Comparison of ENCODE assay signal across 30 cellular contexts in genomic region chr3:52805270-52806039, GRCh38. TPM values are rescaled to one million over a fixed set of nuclear protein-coding genes. Genes with fewer than 3 reads are reported as not detected.
"Had no signal": no experiment of that assay in that cellular context is flagged by ENCODE, and none has a peak within 500 bp of the region (broad histone marks: within the 10 kb centered on the region; RNA-seq: fewer than 3 reads in every experiment).

No MANE protein-coding gene starts in this region.

- H3K4me3 ChIP-seq: breast epithelium, gastroesophageal sphincter, right atrium auricular region, suprapubic skin, tibial artery, upper lobe of right lung had no signal

- H3K9me3 ChIP-seq: breast epithelium, gastroesophageal sphincter, right atrium auricular region, suprapubic skin, tibial artery, upper lobe of right lung had no signal

- H3K27me3 ChIP-seq: breast epithelium, right atrium auricular region, suprapubic skin, tibial artery, upper lobe of right lung had no signal

- DNase-seq: activated CD4-positive, alpha-beta T cell treated with anti-CD3 and anti-CD28 coated beads for 1 hour; activated CD4-positive, alpha-beta T cell treated with anti-CD3 and anti-CD28 coated beads, Interleukin-2, amount 50 U/mL, for 1 hour; activated CD8-positive, alpha-beta T cell treated with anti-CD3 and anti-CD28 coated beads for 36 hours; activated naive CD8-positive, alpha-beta T cell treated with anti-CD3 and anti-CD28 coated beads, Interleukin-2, amount 50 U/mL, for 24 hours; activated T-cell treated with anti-CD3 and anti-CD28 coated beads, Interleukin-2, amount 50 U/mL, for 4 hours; amygdala; central memory CD4-positive, alpha-beta T cell; head of caudate nucleus; hippocampal formation; immature natural killer cell; kidney; left colon; mammary epithelial cell; stimulated activated naive CD4-positive, alpha-beta T cell; T-helper 2 cell; tibial artery; upper lobe of right lung had no signal

- ATAC-seq: activated CD8-positive, alpha-beta T cell treated with anti-CD3 and anti-CD28 coated beads for 36 hours; activated naive CD8-positive, alpha-beta T cell treated with anti-CD3 and anti-CD28 coated beads, Interleukin-2, amount 50 U/mL, for 24 hours; activated T-cell treated with anti-CD3 and anti-CD28 coated beads, Interleukin-2, amount 50 U/mL, for 4 hours; activated T-helper 17 cell treated with anti-CD3 and anti-CD28 coated beads, Interleukin-2, amount 50 U/mL, for 72 hours; gastroesophageal sphincter; left colon; upper lobe of right lung; WTC11 had no signal

- H3K36me3 ChIP-seq: breast epithelium, gastroesophageal sphincter, right atrium auricular region, suprapubic skin, upper lobe of right lung had no signal

- H3K4me3 Mint-ChIP-seq: activated CD8-positive, alpha-beta T cell treated with anti-CD3 and anti-CD28 coated beads for 36 hours; activated naive CD4-positive, alpha-beta T cell treated with anti-CD3 and anti-CD28 coated beads, Interleukin-2, amount 50 U/mL, for 24 hours; activated naive CD8-positive, alpha-beta T cell treated with anti-CD3 and anti-CD28 coated beads, Interleukin-2, amount 50 U/mL, for 24 hours; activated T-cell treated with anti-CD3 and anti-CD28 coated beads, Interleukin-2, amount 50 U/mL, for 4 hours; activated T-helper 17 cell treated with anti-CD3 and anti-CD28 coated beads, Interleukin-2, amount 50 U/mL, for 72 hours; dendritic cell treated with granulocyte-macrophage colony-stimulating factor and Interleukin-4, amounts not matched to agents 40 ng/mL and 50 ng/mL, for 4 days; immature natural killer cell; WTC11 had no signal

- H3K9me3 Mint-ChIP-seq: activated CD8-positive, alpha-beta T cell treated with anti-CD3 and anti-CD28 coated beads for 36 hours; activated naive CD4-positive, alpha-beta T cell treated with anti-CD3 and anti-CD28 coated beads, Interleukin-2, amount 50 U/mL, for 24 hours; activated naive CD8-positive, alpha-beta T cell treated with anti-CD3 and anti-CD28 coated beads, Interleukin-2, amount 50 U/mL, for 24 hours; activated T-cell treated with anti-CD3 and anti-CD28 coated beads, Interleukin-2, amount 50 U/mL, for 4 hours; activated T-helper 17 cell treated with anti-CD3 and anti-CD28 coated beads, Interleukin-2, amount 50 U/mL, for 72 hours; dendritic cell treated with granulocyte-macrophage colony-stimulating factor and Interleukin-4, amounts not matched to agents 40 ng/mL and 50 ng/mL, for 4 days; immature natural killer cell; WTC11 had no signal

- H3K27ac Mint-ChIP-seq: activated CD8-positive, alpha-beta T cell treated with anti-CD3 and anti-CD28 coated beads for 36 hours; activated naive CD4-positive, alpha-beta T cell treated with anti-CD3 and anti-CD28 coated beads, Interleukin-2, amount 50 U/mL, for 24 hours; activated naive CD8-positive, alpha-beta T cell treated with anti-CD3 and anti-CD28 coated beads, Interleukin-2, amount 50 U/mL, for 24 hours; activated T-helper 17 cell treated with anti-CD3 and anti-CD28 coated beads, Interleukin-2, amount 50 U/mL, for 72 hours; dendritic cell treated with granulocyte-macrophage colony-stimulating factor and Interleukin-4, amounts not matched to agents 40 ng/mL and 50 ng/mL, for 4 days; immature natural killer cell; WTC11 had no signal

- H3K27ac ChIP-seq: breast epithelium, epithelial cell of prostate, gastroesophageal sphincter, right atrium auricular region, suprapubic skin, tibial artery, upper lobe of right lung had no signal

- H3K4me1 ChIP-seq: breast epithelium, gastroesophageal sphincter, right atrium auricular region, suprapubic skin, upper lobe of right lung had no signal

- H3K27me3 Mint-ChIP-seq: activated CD8-positive, alpha-beta T cell treated with anti-CD3 and anti-CD28 coated beads for 36 hours; activated naive CD4-positive, alpha-beta T cell treated with anti-CD3 and anti-CD28 coated beads, Interleukin-2, amount 50 U/mL, for 24 hours; activated naive CD8-positive, alpha-beta T cell treated with anti-CD3 and anti-CD28 coated beads, Interleukin-2, amount 50 U/mL, for 24 hours; activated T-helper 17 cell treated with anti-CD3 and anti-CD28 coated beads, Interleukin-2, amount 50 U/mL, for 72 hours had no signal

- H3K4me1 Mint-ChIP-seq: activated naive CD4-positive, alpha-beta T cell treated with anti-CD3 and anti-CD28 coated beads, Interleukin-2, amount 50 U/mL, for 24 hours; activated naive CD8-positive, alpha-beta T cell treated with anti-CD3 and anti-CD28 coated beads, Interleukin-2, amount 50 U/mL, for 24 hours; activated T-helper 17 cell treated with anti-CD3 and anti-CD28 coated beads, Interleukin-2, amount 50 U/mL, for 72 hours; WTC11 had no signal

- H3K36me3 Mint-ChIP-seq: activated naive CD4-positive, alpha-beta T cell treated with anti-CD3 and anti-CD28 coated beads, Interleukin-2, amount 50 U/mL, for 24 hours; immature natural killer cell; WTC11 had no signal

RNA-seq across cellular contexts. Expression of gene ITIH3, which starts 10.9 kb away (rescaled TPM):
- total RNA-seq: activated CD8-positive, alpha-beta T cell treated with anti-CD3 and anti-CD28 coated beads for 36 hours; activated T-helper 17 cell treated with anti-CD3 and anti-CD28 coated beads, Interleukin-2, amount 50 U/mL, for 72 hours; mammary epithelial cell; pulmonary artery endothelial cell had no signal
- polyA plus RNA-seq: immature natural killer cell, mammary epithelial cell, neural cell had no signal

RNA-seq across cellular contexts. Expression of gene ITIH1, which starts 28.1 kb away (rescaled TPM):
- total RNA-seq: activated CD8-positive, alpha-beta T cell treated with anti-CD3 and anti-CD28 coated beads for 36 hours; activated T-helper 17 cell treated with anti-CD3 and anti-CD28 coated beads, Interleukin-2, amount 50 U/mL, for 72 hours; fibroblast of lung; fibroblast of villous mesenchyme; gastroesophageal sphincter; left colon; mammary epithelial cell; pulmonary artery endothelial cell; right atrium auricular region; upper lobe of right lung had no signal
- polyA plus RNA-seq: fibroblast of lung, immature natural killer cell, mammary epithelial cell, neural cell had no signal

RNA-seq across cellular contexts. Expression of gene MUSTN1, which starts 29.4 kb away (rescaled TPM):
- total RNA-seq: activated CD8-positive, alpha-beta T cell treated with anti-CD3 and anti-CD28 coated beads for 36 hours; fibroblast of lung; fibroblast of villous mesenchyme; mammary epithelial cell; pulmonary artery endothelial cell had no signal
- polyA plus RNA-seq: immature natural killer cell, neural cell had no signal
